In the genomic region with DNA sequence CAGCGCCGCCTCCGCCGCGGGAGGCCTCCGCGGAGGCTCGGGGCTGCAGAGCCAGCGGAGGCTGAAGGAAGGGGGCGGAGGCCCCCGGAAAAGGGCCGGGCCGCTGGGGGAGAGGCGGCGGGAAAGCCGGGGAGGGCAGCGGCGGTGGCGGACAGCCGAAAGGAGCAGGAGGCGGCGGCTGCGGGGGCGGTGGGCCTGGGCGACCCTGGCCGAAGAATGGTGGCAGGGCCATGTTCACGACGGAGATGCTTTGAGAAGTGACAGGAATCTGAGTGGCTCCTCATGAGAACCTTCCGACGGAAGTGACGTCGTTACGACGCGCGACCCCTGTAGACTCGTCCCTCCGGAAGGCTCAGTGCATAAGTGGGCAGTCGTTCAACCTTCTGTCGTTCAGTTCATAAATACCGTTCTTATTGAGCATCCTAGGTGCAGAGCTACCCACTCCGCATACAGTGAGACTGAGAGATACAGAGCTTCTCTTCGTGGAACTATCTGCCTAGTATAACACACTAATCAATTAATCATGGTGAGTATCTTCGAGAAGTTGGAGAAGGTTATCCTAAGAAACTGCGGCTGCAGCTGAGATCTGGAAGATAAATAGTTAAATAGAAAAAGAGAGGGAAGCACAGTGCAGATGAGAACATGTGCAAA, we compare ENCODE assay signal across 8 cellular contexts. TPM values are rescaled to one million over a fixed set of nuclear protein-coding genes. Genes with fewer than 3 reads are reported as not detected.
DNase-seq lines count a peak whose midpoint lies in the region; ATAC-seq and TF ChIP-seq lines count a peak whose summit lies in the region.

A gene with protein sequence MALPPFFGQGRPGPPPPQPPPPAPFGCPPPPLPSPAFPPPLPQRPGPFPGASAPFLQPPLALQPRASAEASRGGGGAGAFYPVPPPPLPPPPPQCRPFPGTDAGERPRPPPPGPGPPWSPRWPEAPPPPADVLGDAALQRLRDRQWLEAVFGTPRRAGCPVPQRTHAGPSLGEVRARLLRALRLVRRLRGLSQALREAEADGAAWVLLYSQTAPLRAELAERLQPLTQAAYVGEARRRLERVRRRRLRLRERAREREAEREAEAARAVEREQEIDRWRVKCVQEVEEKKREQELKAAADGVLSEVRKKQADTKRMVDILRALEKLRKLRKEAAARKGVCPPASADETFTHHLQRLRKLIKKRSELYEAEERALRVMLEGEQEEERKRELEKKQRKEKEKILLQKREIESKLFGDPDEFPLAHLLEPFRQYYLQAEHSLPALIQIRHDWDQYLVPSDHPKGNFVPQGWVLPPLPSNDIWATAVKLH (minus strand): TSS at position 259 of the 651 bp plus-strand sequence. CDS start 27 bp downstream, at position 232.

- H3K4me3 Mint-ChIP-seq in nephron progenitor cell, result peak within 1 kb of the TSS; percentile 96
- peak within 1 kb of the TSS; percentile 95 to 97 for H3K4me3 Mint-ChIP-seq in stimulated activated naive CD8-positive, alpha-beta T cell treated with anti-CD3 and anti-CD28 coated beads, Interleukin-15, amount 100 ng/mL, for 72 hours

- H3K9me3 Mint-ChIP-seq in nephron progenitor cell, result peaks cover 37% of the 10 kb centered on the region
- peaks cover 8 to 11% of the 10 kb centered on the region in 2 donors for H3K9me3 Mint-ChIP-seq in stimulated activated naive CD8-positive, alpha-beta T cell treated with anti-CD3 and anti-CD28 coated beads, Interleukin-15, amount 100 ng/mL, for 72 hours

- H2AFZ ChIP-seq in Loucy (ENCODE audit: low read length), result peak within 1 kb of the TSS; percentile 94

- peaks cover 18% of the 10 kb centered on the region for H3K4me1 ChIP-seq in Loucy (ENCODE audit: insufficient read depth, low read length, poor library complexity, severe bottlenecking)

- H3K9me2 ChIP-seq in Loucy (replicated peaks; ENCODE audit: low read depth, low read length), result no peaks in the 10 kb centered on the region

- H3K4me3 ChIP-seq in Loucy (ENCODE audit: low read length, poor library complexity, severe bottlenecking), result peak within 1 kb of the TSS; percentile 83

- peak within 1 kb of the TSS; percentile 98 for H3K4me2 ChIP-seq in Loucy (ENCODE audit: low read depth, low read length, poor library complexity, severe bottlenecking)

- H3K9me3 ChIP-seq in Loucy (ENCODE audit: insufficient read depth, low read depth, low read length), result no peaks in the 10 kb centered on the region

- TF ChIP-seq CTCF in Loucy (conservative IDR thresholded peaks at IDR 0.05; ENCODE audit: low read length) (no peak), nephron progenitor cell (IDR thresholded peaks at IDR 0.05) (no peak)

- peak; percentile 99 for TF ChIP-seq POLR2A in Raji (IDR thresholded peaks at IDR 0.05; ENCODE audit: insufficient read depth, low read depth, low read length)

- peaks cover 39% of the 10 kb centered on the region for H3K36me3 Mint-ChIP-seq in nephron progenitor cell (ENCODE audit: low read depth)

- peaks cover 11% of the 10 kb centered on the region; the same call in 1 of the 2 replicates for H3K36me3 ChIP-seq in Loucy (ENCODE audit: insufficient read depth, low read length)

- DNase-seq in Daoy (ENCODE audit: low read depth) (peak; percentile 93), H4 (ENCODE audit: low spot score) (peak; percentile 91), fibroblast of the conjunctiva (ENCODE audit: low read depth) (peak; percentile 81), nephron progenitor cell (peak; percentile 71)
- peak; percentile 68 for DNase-seq in activated effector memory CD4-positive, alpha-beta T cell treated with Interleukin-2 at 50 U/mL for 16 hours
- DNase-seq in stimulated activated naive CD8-positive, alpha-beta T cell treated with anti-CD3 and anti-CD28 coated beads, Interleukin-15, amount 100 ng/mL, for 72 hours, result peak; percentile 75 to 82

- no peaks in the 10 kb centered on the region for H3K27me3 ChIP-seq in Loucy (ENCODE audit: insufficient read depth, low read length, poor library complexity, severe bottlenecking)

- ATAC-seq in stimulated activated naive CD8-positive, alpha-beta T cell treated with anti-CD3 and anti-CD28 coated beads, Interleukin-15, amount 100 ng/mL, for 72 hours, result peak; percentile 99

- H3K79me2 ChIP-seq in Loucy (ENCODE audit: insufficient read depth, low read length), result peaks cover 48% of the 10 kb centered on the region

- peak within 1 kb of the TSS; percentile 93 for H3K27ac Mint-ChIP-seq in nephron progenitor cell
- peak within 1 kb of the TSS; percentile 88 to 98 for H3K27ac Mint-ChIP-seq in stimulated activated naive CD8-positive, alpha-beta T cell treated with anti-CD3 and anti-CD28 coated beads, Interleukin-15, amount 100 ng/mL, for 72 hours

- no peaks in the 10 kb centered on the region for H3F3A ChIP-seq in Loucy (ENCODE audit: low read depth)

- peaks cover 21% of the 10 kb centered on the region for H4K20me1 ChIP-seq in Loucy (ENCODE audit: insufficient read depth, low read length, poor library complexity, severe bottlenecking)

- peak within 1 kb of the TSS; percentile 92 for H3K9ac ChIP-seq in Loucy (ENCODE audit: low read depth, low read length, poor library complexity, severe bottlenecking)

- no peaks in the 10 kb centered on the region for H3K27me3 Mint-ChIP-seq in nephron progenitor cell (ENCODE audit: low read depth, poor library complexity)
- no peaks in the 10 kb centered on the region for H3K27me3 Mint-ChIP-seq in stimulated activated naive CD8-positive, alpha-beta T cell treated with anti-CD3 and anti-CD28 coated beads, Interleukin-15, amount 100 ng/mL, for 72 hours

- H3K4me1 Mint-ChIP-seq in nephron progenitor cell, result peaks cover 29% of the 10 kb centered on the region
- peaks cover 39% of the 10 kb centered on the region for H3K4me1 Mint-ChIP-seq in stimulated activated naive CD8-positive, alpha-beta T cell treated with anti-CD3 and anti-CD28 coated beads, Interleukin-15, amount 100 ng/mL, for 72 hours

RNA-seq across cellular contexts. Expression of the gene that starts here (rescaled TPM):
- 13.3 and 17.4 TPM in 2 replicates for total RNA-seq in Daoy (2014; rRNA removed; shearing (Covaris generic))
- 12.8 and 13.7 TPM in 2 replicates for total RNA-seq in H4 (2014; rRNA removed; shearing (Covaris generic))

Comparison
In these comparisons a context has a peak if more than half of its experiments do, and no peak if none do; other contexts are left out.
1. Peak in every context shown above with its lines: DNase-seq, ATAC-seq and H3K4me3 ChIP-seq.